Comparison of ENCODE assay signal across 17 cellular contexts in the genomic region with DNA sequence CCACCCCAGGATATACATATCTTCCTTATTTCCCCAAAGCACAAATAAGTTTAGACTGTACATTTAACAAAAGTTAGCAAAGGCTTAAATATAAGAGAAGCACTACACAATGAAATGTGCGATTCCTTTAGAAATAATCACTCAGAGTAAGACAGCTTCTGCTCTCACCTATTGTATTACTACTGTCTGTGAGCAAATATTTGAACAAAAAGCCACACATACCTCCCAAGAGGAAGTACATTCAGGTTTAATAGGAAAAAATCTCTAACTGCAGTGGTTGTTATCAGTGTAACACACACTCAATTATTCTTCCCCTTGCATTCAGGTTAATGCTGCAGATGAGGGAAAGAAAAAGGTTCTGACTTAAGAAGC. TPM values are rescaled to one million over a fixed set of nuclear protein-coding genes. Genes with fewer than 3 reads are reported as not detected.
DNase-seq lines count a peak whose midpoint lies in the region; ATAC-seq and TF ChIP-seq lines count a peak whose summit lies in the region.
"Had no signal": no experiment of that assay in that cellular context is flagged by ENCODE, and none has a peak within 500 bp of the region (broad histone marks: within the 10 kb centered on the region; RNA-seq: fewer than 3 reads in every experiment).

No MANE protein-coding gene starts in this region.

- H3K27ac Mint-ChIP-seq in stimulated activated naive CD8-positive, alpha-beta T cell treated with anti-CD3 and anti-CD28 coated beads, Interleukin-15, Interleukin-2, amounts not matched to agents 100 ng/mL and 50 ng/mL, for 24 hours = peak overlapping the region; percentile 21
- H3K27ac Mint-ChIP-seq in stimulated activated naive CD8-positive, alpha-beta T cell treated with anti-CD3 and anti-CD28 coated beads, Interleukin-15, amount 100 ng/mL, for 72 hours = no peak overlapping the region
- H3K27ac Mint-ChIP-seq in activated naive CD4-positive, alpha-beta T cell treated with anti-CD3 and anti-CD28 coated beads, Interleukin-2, amount 50 U/mL, for 72 hours = peak overlapping the region; percentile 61 to 82
- H3K27ac Mint-ChIP-seq: WTC11 had no signal

- peaks cover 8% of the 10 kb centered on the region for H3K4me1 ChIP-seq in Loucy (ENCODE audit: insufficient read depth, low read length, poor library complexity, severe bottlenecking)
- H3K4me1 ChIP-seq: gastrocnemius medialis, suprapubic skin had no signal

- ATAC-seq in stimulated activated naive CD8-positive, alpha-beta T cell treated with anti-CD3 and anti-CD28 coated beads, Interleukin-15, amount 100 ng/mL, for 72 hours = no peak
- no peak for ATAC-seq in activated naive CD4-positive, alpha-beta T cell treated with anti-CD3 and anti-CD28 coated beads, Interleukin-2, amount 50 U/mL, for 72 hours
- no peak for ATAC-seq in GM21619 (IDR thresholded peaks at IDR 0.05; ENCODE audit: unreplicated experiment)
- ATAC-seq: gastrocnemius medialis, WTC11 had no signal

- H3K4me2 ChIP-seq in Loucy (ENCODE audit: low read depth, low read length, poor library complexity, severe bottlenecking) = peak overlapping the region; percentile 5
- H3K4me2 ChIP-seq: smooth muscle cell had no signal

- no peaks in the 10 kb centered on the region for H3K36me3 ChIP-seq in Loucy (ENCODE audit: insufficient read depth, low read length)
- H3K36me3 ChIP-seq: gastrocnemius medialis, suprapubic skin had no signal

- H3K9me3 Mint-ChIP-seq in stimulated activated naive CD8-positive, alpha-beta T cell treated with anti-CD3 and anti-CD28 coated beads, Interleukin-15, Interleukin-2, amounts not matched to agents 100 ng/mL and 50 ng/mL, for 24 hours = peaks cover 40% of the 10 kb centered on the region
- H3K9me3 Mint-ChIP-seq in stimulated activated naive CD8-positive, alpha-beta T cell treated with anti-CD3 and anti-CD28 coated beads, Interleukin-15, amount 100 ng/mL, for 72 hours = peaks cover 44 to 75% of the 10 kb centered on the region in 2 donors
- H3K9me3 Mint-ChIP-seq in activated naive CD4-positive, alpha-beta T cell treated with anti-CD3 and anti-CD28 coated beads, Interleukin-2, amount 50 U/mL, for 72 hours = peaks cover 28 to 35% of the 10 kb centered on the region in 2 donors
- H3K9me3 Mint-ChIP-seq: neural crest cell had no signal

- no peaks in the 10 kb centered on the region for H4K20me1 ChIP-seq in Loucy (ENCODE audit: insufficient read depth, low read length, poor library complexity, severe bottlenecking)

- H3K36me3 Mint-ChIP-seq in stimulated activated naive CD8-positive, alpha-beta T cell treated with anti-CD3 and anti-CD28 coated beads, Interleukin-15, Interleukin-2, amounts not matched to agents 100 ng/mL and 50 ng/mL, for 24 hours (ENCODE audit: low read depth) = peaks cover 27% of the 10 kb centered on the region
- peaks cover 54 to 78% of the 10 kb centered on the region in 2 donors for H3K36me3 Mint-ChIP-seq in activated naive CD4-positive, alpha-beta T cell treated with anti-CD3 and anti-CD28 coated beads, Interleukin-2, amount 50 U/mL, for 72 hours

- H3K4me1 Mint-ChIP-seq in stimulated activated naive CD8-positive, alpha-beta T cell treated with anti-CD3 and anti-CD28 coated beads, Interleukin-15, Interleukin-2, amounts not matched to agents 100 ng/mL and 50 ng/mL, for 24 hours (ENCODE audit: low read depth) = peaks cover 18% of the 10 kb centered on the region
- H3K4me1 Mint-ChIP-seq in stimulated activated naive CD8-positive, alpha-beta T cell treated with anti-CD3 and anti-CD28 coated beads, Interleukin-15, amount 100 ng/mL, for 72 hours = peaks cover 39% of the 10 kb centered on the region
- H3K4me1 Mint-ChIP-seq: neural crest cell, WTC11 had no signal

- no peak overlapping the region for H3K9ac ChIP-seq in Loucy (ENCODE audit: low read depth, low read length, poor library complexity, severe bottlenecking)

- no peak overlapping the region for H2AFZ ChIP-seq in Loucy (ENCODE audit: low read length)

- no peaks in the 10 kb centered on the region for H3K79me2 ChIP-seq in Loucy (ENCODE audit: insufficient read depth, low read length)

- no peak overlapping the region for H3K4me3 ChIP-seq in Loucy (ENCODE audit: low read length, poor library complexity, severe bottlenecking)
- H3K4me3 ChIP-seq: gastrocnemius medialis, smooth muscle cell, suprapubic skin had no signal

- H3F3A ChIP-seq in Loucy (ENCODE audit: low read depth) = no peaks in the 10 kb centered on the region

- H3K27me3 ChIP-seq in Loucy (ENCODE audit: insufficient read depth, low read length, poor library complexity, severe bottlenecking) = no peaks in the 10 kb centered on the region
- H3K27me3 ChIP-seq: gastrocnemius medialis, suprapubic skin had no signal

- no peaks in the 10 kb centered on the region for H3K9me2 ChIP-seq in Loucy (replicated peaks; ENCODE audit: low read depth, low read length)

- H3K9me3 ChIP-seq in Loucy (ENCODE audit: insufficient read depth, low read depth, low read length) = 0 out of 2 replicates have a peak, but pooled peaks cover 8% of the 10 kb centered on the region
- H3K9me3 ChIP-seq: gastrocnemius medialis, suprapubic skin had no signal

- no peak for DNase-seq in stimulated activated naive CD8-positive, alpha-beta T cell treated with anti-CD3 and anti-CD28 coated beads, Interleukin-15, amount 100 ng/mL, for 72 hours
- no peak for DNase-seq in activated naive CD4-positive, alpha-beta T cell treated with anti-CD3 and anti-CD28 coated beads, Interleukin-2, amount 50 U/mL, for 72 hours (ENCODE audit: low spot score in 2 of 2)
- DNase-seq in NCI-H1105 treated with DMSO at 0.1 percent for 48 hours (lab: John Stamatoyannopoulos, UW) (no peak), NCI-H1436 (lab: John Stamatoyannopoulos, UW) (no peak)
- DNase-seq: AML-193; gastrocnemius medialis; KG1; NCI-H1092; NCI-H748 treated with DMSO at 0.1 percent for 48 hours; stimulated activated CD8-positive, alpha-beta memory T cell treated with anti-CD3 and anti-CD28 coated beads, Interleukin-4, amount 100 ng/mL, for 48 hours had no signal

- no peak for TF ChIP-seq CTCF in Loucy (conservative IDR thresholded peaks at IDR 0.05; ENCODE audit: low read length)

- no peak overlapping the region for H3K4me3 Mint-ChIP-seq in stimulated activated naive CD8-positive, alpha-beta T cell treated with anti-CD3 and anti-CD28 coated beads, Interleukin-15, Interleukin-2, amounts not matched to agents 100 ng/mL and 50 ng/mL, for 24 hours
- no peak overlapping the region for H3K4me3 Mint-ChIP-seq in stimulated activated naive CD8-positive, alpha-beta T cell treated with anti-CD3 and anti-CD28 coated beads, Interleukin-15, amount 100 ng/mL, for 72 hours
- H3K4me3 Mint-ChIP-seq: neural crest cell, WTC11 had no signal

- H3K27me3 Mint-ChIP-seq in stimulated activated naive CD8-positive, alpha-beta T cell treated with anti-CD3 and anti-CD28 coated beads, Interleukin-15, Interleukin-2, amounts not matched to agents 100 ng/mL and 50 ng/mL, for 24 hours = no peaks in the 10 kb centered on the region
- no peaks in the 10 kb centered on the region for H3K27me3 Mint-ChIP-seq in stimulated activated naive CD8-positive, alpha-beta T cell treated with anti-CD3 and anti-CD28 coated beads, Interleukin-15, amount 100 ng/mL, for 72 hours

RNA-seq across cellular contexts. Expression of gene GIMAP4, which starts 13.4 kb away (rescaled TPM):
- 100 to 1,000 TPM; 202 to 336 TPM for total RNA-seq in activated naive CD4-positive, alpha-beta T cell treated with anti-CD3 and anti-CD28 coated beads, Interleukin-2, amount 50 U/mL, for 72 hours
- total RNA-seq: neural crest cell, smooth muscle cell had no signal

RNA-seq across cellular contexts. Expression of gene GIMAP6, which starts 51.6 kb away (rescaled TPM):
- 10 to 100 TPM; 35.9 to 43.2 TPM for total RNA-seq in activated naive CD4-positive, alpha-beta T cell treated with anti-CD3 and anti-CD28 coated beads, Interleukin-2, amount 50 U/mL, for 72 hours
- total RNA-seq: neural crest cell, smooth muscle cell had no signal

Comparison
In these comparisons a context has a peak if more than half of its experiments do, and no peak if none do; other contexts are left out.
1. H3K27ac Mint-ChIP-seq: peak in stimulated activated naive CD8-positive, alpha-beta T cell treated with anti-CD3 and anti-CD28 coated beads, Interleukin-15, Interleukin-2, amounts not matched to agents 100 ng/mL and 50 ng/mL, for 24 hours (single experiment) and activated naive CD4-positive, alpha-beta T cell treated with anti-CD3 and anti-CD28 coated beads, Interleukin-2, amount 50 U/mL, for 72 hours (2 of 2); none in stimulated activated naive CD8-positive, alpha-beta T cell treated with anti-CD3 and anti-CD28 coated beads, Interleukin-15, amount 100 ng/mL, for 72 hours (0 of 2).